1 cellular context compared by ENCODE assay signal in the genomic region with DNA sequence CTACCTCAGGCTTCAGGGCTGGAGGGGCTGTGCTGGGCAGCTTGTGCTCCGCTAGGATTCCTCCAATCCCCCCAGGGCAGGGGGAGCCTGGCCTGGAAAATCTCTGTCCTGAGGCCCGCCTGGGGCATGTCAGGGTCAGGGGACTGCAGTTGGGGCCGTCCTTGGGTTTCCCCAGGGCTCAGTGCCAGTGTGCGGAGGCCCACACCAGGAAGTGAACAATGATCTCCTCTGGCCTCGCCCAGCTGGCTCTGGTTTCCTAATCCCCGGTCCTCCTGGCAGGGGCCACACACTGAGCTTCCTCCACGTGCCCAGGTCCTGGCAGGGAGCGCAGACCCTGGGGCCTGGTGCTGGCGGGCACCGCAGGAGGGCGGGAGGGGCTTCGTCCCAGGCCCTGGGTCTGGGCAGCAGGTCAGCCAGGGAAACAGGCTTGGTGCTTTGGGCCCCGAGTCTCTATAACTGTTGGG.
TF ChIP-seq lines count a peak whose summit lies in the region.

No MANE protein-coding gene starts in this region.

TF ChIP-seq in SK-N-SH, 30 proteins besides CTCF, POLR2A, EP300 and RAD21 (continued from another document):
- TF ChIP-seq, protein P1, sequence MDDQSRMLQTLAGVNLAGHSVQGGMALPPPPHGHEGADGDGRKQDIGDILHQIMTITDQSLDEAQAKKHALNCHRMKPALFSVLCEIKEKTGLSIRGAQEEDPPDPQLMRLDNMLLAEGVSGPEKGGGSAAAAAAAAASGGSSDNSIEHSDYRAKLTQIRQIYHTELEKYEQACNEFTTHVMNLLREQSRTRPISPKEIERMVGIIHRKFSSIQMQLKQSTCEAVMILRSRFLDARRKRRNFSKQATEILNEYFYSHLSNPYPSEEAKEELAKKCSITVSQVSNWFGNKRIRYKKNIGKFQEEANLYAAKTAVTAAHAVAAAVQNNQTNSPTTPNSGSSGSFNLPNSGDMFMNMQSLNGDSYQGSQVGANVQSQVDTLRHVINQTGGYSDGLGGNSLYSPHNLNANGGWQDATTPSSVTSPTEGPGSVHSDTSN (IDR thresholded peaks at IDR 0.05), result no peak
- TF ChIP-seq SMC3 (IDR thresholded peaks at IDR 0.05; ENCODE audit: low read depth, low read length) (no peak), NRF1 (IDR thresholded peaks at IDR 0.05; ENCODE audit: low read depth, low read length) (no peak), SIN3A (IDR thresholded peaks at IDR 0.05; ENCODE audit: borderline replicate concordance, low read depth, low read length) (no peak), CHD2 (IDR thresholded peaks at IDR 0.05; ENCODE audit: low read length, partially characterized antibody) (no peak), FOXM1 (IDR thresholded peaks at IDR 0.05; ENCODE audit: low read depth) (no peak)
